In genomic region chr7:12637819-12638592, GRCh38 we compare ENCODE assay signal across 8 cellular contexts. TPM values are rescaled to one million over a fixed set of nuclear protein-coding genes. Genes with fewer than 3 reads are reported as not detected.
DNase-seq lines count a peak whose midpoint lies in the region; ATAC-seq, FAIRE-seq and TF ChIP-seq lines count a peak whose summit lies in the region.

No MANE protein-coding gene starts in this region.

- no peaks in the 10 kb centered on the region for H3K79me2 ChIP-seq in SK-N-SH (ENCODE audit: insufficient read depth)

- H3F3A ChIP-seq in SK-N-SH (replicated peaks; ENCODE audit: insufficient read depth) = peaks cover 9% of the 10 kb centered on the region

- no peaks in the 10 kb centered on the region for H3K9me3 ChIP-seq in SK-N-SH
- H3K9me3 ChIP-seq in muscle layer of duodenum (ENCODE audit: control insufficient read depth in 1 of 2, low read length in 2 of 2) = no peaks in the 10 kb centered on the region

- ATAC-seq in GM18868 (IDR thresholded peaks at IDR 0.05; ENCODE audit: unreplicated experiment) = peak; percentile 54
- peak; percentile 61 for ATAC-seq in HG03175 (IDR thresholded peaks at IDR 0.05; ENCODE audit: unreplicated experiment)
- ATAC-seq in GM19023 (IDR thresholded peaks at IDR 0.05; ENCODE audit: unreplicated experiment) = no peak

- no peaks in the 10 kb centered on the region; the same call in 1 of the 2 replicates for H3K27me3 ChIP-seq in SK-N-SH (ENCODE audit: insufficient read depth)
- no peaks in the 10 kb centered on the region for H3K27me3 ChIP-seq in muscle layer of duodenum (ENCODE audit: low read depth, low read length)

- CTCF ChIA-PET in SK-N-SH (lab: Yijun Ruan, JAX) = interaction anchor here (0.8 to 2.6 kb wide), 33 partner anchors 8 to 629 kb away, joined by 3 to 27 read pairs (median 5); no protein-coding TSS in a partner anchor

- H2AFZ ChIP-seq in SK-N-SH (ENCODE audit: low read depth) = peak overlapping the region; percentile 67

- no peak for TF ChIP-seq EP300 in SK-N-SH (IDR thresholded peaks at IDR 0.05; ENCODE audit: borderline replicate concordance in 1 of 2, low read depth in 1 of 2, low read length in 1 of 2)

- POLR2A ChIA-PET in SK-N-SH (lab: Yijun Ruan, JAX) = no interaction called here

- TF ChIP-seq CTCF in SK-N-SH (IDR thresholded peaks at IDR 0.05) = no peak

- DNase-seq in A172 (ENCODE audit: low spot score) = peak; percentile 18
- DNase-seq in SK-N-SH = peak; percentile 19
- DNase-seq in stimulated activated CD4-positive, alpha-beta T cell treated with anti-CD3 and anti-CD28 coated beads, Interleukin-2, amount 100 ng/mL, for 24 hours = no peak
- DNase-seq in RCC 7860 (ENCODE audit: low spot score) = no peak

- H3K4me1 ChIP-seq in SK-N-SH (ENCODE audit: control insufficient read depth in 1 of 2, insufficient read depth in 2 of 2, low read depth in 1 of 2, low read length in 1 of 2) (peaks cover 0 to 6% of the 10 kb centered on the region in 2 experiments; a peak in 3 of 4 replicates), muscle layer of duodenum (ENCODE audit: control insufficient read depth in 1 of 2, insufficient read depth in 2 of 2, low read length in 2 of 2) (peaks cover 7 to 9% of the 10 kb centered on the region in 2 donors)

- H3K9me2 ChIP-seq in SK-N-SH = no peaks in the 10 kb centered on the region

- H3K27ac ChIP-seq in SK-N-SH (ENCODE audit: low read depth in 2 of 2, low read length in 1 of 2) (no peak overlapping the region), muscle layer of duodenum (ENCODE audit: low read length) (peak overlapping the region; percentile 16)

- WGBS in SK-N-SH (ENCODE audit: low lambda C conversion rate) = 18% methylated on average over 4 of the region's 4 CpGs

- H3K4me3 ChIP-seq in SK-N-SH (ENCODE audit: low read depth in 2 of 2, low read length in 1 of 2) (peak overlapping the region; percentile 30 to 32; a peak in 3 of 4 replicates), muscle layer of duodenum (ENCODE audit: low read depth in 1 of 2, low read length in 2 of 2) (peak overlapping the region in 1 of 2 donors; percentile 56)

- H3K4me2 ChIP-seq in SK-N-SH = peak overlapping the region; percentile 74

- FAIRE-seq in RCC 7860 (lab: Jason Lieb, UNC) = no peak

- H3K36me3 ChIP-seq in SK-N-SH (replicated peaks in 1 of 2; ENCODE audit: control insufficient read depth in 1 of 2, insufficient read depth in 2 of 2, low read length in 1 of 2) (no peaks in the 10 kb centered on the region), muscle layer of duodenum (ENCODE audit: control insufficient read depth in 1 of 2, insufficient read depth in 2 of 2, low read length in 2 of 2) (no peaks in the 10 kb centered on the region)

- H3K9ac ChIP-seq in SK-N-SH = 0 out of 2 replicates have a peak overlapping the region, but pooled peaks have one; percentile 5

- peak; percentile 19; the same call in 1 of the 2 replicates for TF ChIP-seq RAD21 in SK-N-SH (IDR thresholded peaks at IDR 0.05; ENCODE audit: low read length)

- H4K20me1 ChIP-seq in SK-N-SH (ENCODE audit: insufficient read depth) = no peaks in the 10 kb centered on the region

TF ChIP-seq in SK-N-SH, 30 proteins besides CTCF, POLR2A, EP300 and RAD21:
- TF ChIP-seq FOXM1 (IDR thresholded peaks at IDR 0.05; ENCODE audit: low read depth) (no peak), RFX5 (IDR thresholded peaks at IDR 0.05; ENCODE audit: low read length) (no peak), GABPA (IDR thresholded peaks at IDR 0.05; ENCODE audit: low read depth) (no peak), USF2 (IDR thresholded peaks at IDR 0.05; ENCODE audit: borderline replicate concordance, low read depth, low read length) (no peak), MEF2A (IDR thresholded peaks at IDR 0.05; ENCODE audit: borderline replicate concordance, low read depth) (no peak), GATA2 (CRISPR knock-in tag; IDR thresholded peaks at IDR 0.05) (peak; percentile 49), RCOR1 (IDR thresholded peaks at IDR 0.05; ENCODE audit: low read length) (peak; percentile 56; the same call in 1 of the 2 replicates), CHD2 (IDR thresholded peaks at IDR 0.05; ENCODE audit: low read length, partially characterized antibody) (no peak), NRF1 (IDR thresholded peaks at IDR 0.05; ENCODE audit: low read depth, low read length) (no peak), ELF1 (IDR thresholded peaks at IDR 0.05) (no peak), SMC3 (IDR thresholded peaks at IDR 0.05; ENCODE audit: low read depth, low read length) (0 out of 2 replicates have a peak, but pooled peaks have one; percentile 1), TCF12 (IDR thresholded peaks at IDR 0.05) (peak; percentile 29; the same call in 1 of the 2 replicates), TEAD4 (IDR thresholded peaks at IDR 0.05; ENCODE audit: borderline replicate concordance, insufficient read depth) (no peak), POLR2AphosphoS5 (IDR thresholded peaks at IDR 0.05; ENCODE audit: low read depth, low read length) (no peak), FOSL2 (IDR thresholded peaks at IDR 0.05; ENCODE audit: borderline replicate concordance, low read depth) (no peak), YY1 (IDR thresholded peaks at IDR 0.05; ENCODE audit: low read depth) (no peak), FOXJ3 (CRISPR knock-in tag; IDR thresholded peaks at IDR 0.05) (no peak), RXRA (IDR thresholded peaks at IDR 0.05; ENCODE audit: borderline replicate concordance, low read depth) (no peak), SIN3A (IDR thresholded peaks at IDR 0.05; ENCODE audit: borderline replicate concordance, low read depth, low read length) (no peak)
- TF ChIP-seq, protein P1, sequence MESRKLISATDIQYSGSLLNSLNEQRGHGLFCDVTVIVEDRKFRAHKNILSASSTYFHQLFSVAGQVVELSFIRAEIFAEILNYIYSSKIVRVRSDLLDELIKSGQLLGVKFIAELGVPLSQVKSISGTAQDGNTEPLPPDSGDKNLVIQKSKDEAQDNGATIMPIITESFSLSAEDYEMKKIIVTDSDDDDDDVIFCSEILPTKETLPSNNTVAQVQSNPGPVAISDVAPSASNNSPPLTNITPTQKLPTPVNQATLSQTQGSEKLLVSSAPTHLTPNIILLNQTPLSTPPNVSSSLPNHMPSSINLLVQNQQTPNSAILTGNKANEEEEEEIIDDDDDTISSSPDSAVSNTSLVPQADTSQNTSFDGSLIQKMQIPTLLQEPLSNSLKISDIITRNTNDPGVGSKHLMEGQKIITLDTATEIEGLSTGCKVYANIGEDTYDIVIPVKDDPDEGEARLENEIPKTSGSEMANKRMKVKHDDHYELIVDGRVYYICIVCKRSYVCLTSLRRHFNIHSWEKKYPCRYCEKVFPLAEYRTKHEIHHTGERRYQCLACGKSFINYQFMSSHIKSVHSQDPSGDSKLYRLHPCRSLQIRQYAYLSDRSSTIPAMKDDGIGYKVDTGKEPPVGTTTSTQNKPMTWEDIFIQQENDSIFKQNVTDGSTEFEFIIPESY (IDR thresholded peaks at IDR 0.05; ENCODE audit: borderline replicate concordance, low read depth) = no peak
- TF ChIP-seq, protein P2, sequence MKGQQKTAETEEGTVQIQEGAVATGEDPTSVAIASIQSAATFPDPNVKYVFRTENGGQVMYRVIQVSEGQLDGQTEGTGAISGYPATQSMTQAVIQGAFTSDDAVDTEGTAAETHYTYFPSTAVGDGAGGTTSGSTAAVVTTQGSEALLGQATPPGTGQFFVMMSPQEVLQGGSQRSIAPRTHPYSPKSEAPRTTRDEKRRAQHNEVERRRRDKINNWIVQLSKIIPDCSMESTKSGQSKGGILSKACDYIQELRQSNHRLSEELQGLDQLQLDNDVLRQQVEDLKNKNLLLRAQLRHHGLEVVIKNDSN (IDR thresholded peaks at IDR 0.05; ENCODE audit: borderline replicate concordance, low read depth) = no peak

RNA-seq across cellular contexts. Expression of gene ARL4A, which starts 49.4 kb away (rescaled TPM):
- total RNA-seq in A172 (2014; rRNA removed; shearing (Covaris generic)) = 53.5 and 62.1 TPM in 2 replicates
- 5.5 and 6.5 TPM in 2 replicates for polyA plus RNA-seq in SK-N-SH (2012; rRNA removed)
- 8.7 and 12.4 TPM in 2 replicates for polyA plus RNA-seq in SK-N-SH (2012; cell fraction: cytosol; rRNA removed)
- polyA plus RNA-seq in SK-N-SH (2012; cell fraction: nucleus; rRNA removed) = 3.1 and 3.3 TPM in 2 replicates

Comparison
In these comparisons a context has a peak if more than half of its experiments do, and no peak if none do; other contexts are left out.
1. DNase-seq: peak in A172 (single experiment) and SK-N-SH (single experiment); none in stimulated activated CD4-positive, alpha-beta T cell treated with anti-CD3 and anti-CD28 coated beads, Interleukin-2, amount 100 ng/mL, for 24 hours (0 of 2) and RCC 7860 (single experiment).